Comparison of ENCODE assay signal across 34 cellular contexts in the genomic region with DNA sequence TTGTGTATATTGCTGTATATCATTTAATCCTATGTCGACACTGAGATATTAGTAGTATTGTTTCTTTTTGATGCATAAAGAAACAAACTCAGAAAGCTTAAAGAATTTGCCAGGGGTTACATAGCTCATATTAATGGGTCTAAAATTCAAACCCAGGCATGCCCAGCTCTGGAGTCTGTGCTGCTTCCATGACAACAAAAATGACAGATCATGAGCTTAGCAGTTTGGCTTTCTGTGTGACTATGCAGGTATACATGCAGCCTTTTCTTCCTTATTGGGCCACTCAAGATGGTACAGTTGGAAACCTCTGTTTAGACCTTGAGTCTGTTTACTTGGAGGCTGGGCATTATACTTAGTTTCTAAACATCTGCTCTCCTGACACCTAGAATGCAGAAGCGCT.
"Had no signal": no experiment of that assay in that cellular context is flagged by ENCODE, and none has a peak within 500 bp of the region (broad histone marks: within the 10 kb centered on the region; RNA-seq: fewer than 3 reads in every experiment).

No MANE protein-coding gene starts in this region.

- H3K4me1 ChIP-seq: adrenal gland, body of pancreas, breast epithelium had no signal

- H3K27ac ChIP-seq: adrenal gland, body of pancreas, brain microvascular endothelial cell, breast epithelium, VCaP had no signal

- ATAC-seq: activated CD8-positive, alpha-beta T cell treated with anti-CD3 and anti-CD28 coated beads for 36 hours; activated naive CD4-positive, alpha-beta T cell treated with anti-CD3 and anti-CD28 coated beads, Interleukin-2, amount 50 U/mL, for 72 hours; activated T-cell treated with anti-CD3 and anti-CD28 coated beads, Interleukin-2, amount 50 U/mL, for 4 hours; activated T-cell treated with anti-CD3 and anti-CD28 coated beads, Interleukin-2, amount 50 U/mL, for 72 hours; activated T-helper 17 cell treated with anti-CD3 and anti-CD28 coated beads, Interleukin-2, amount 50 U/mL, for 72 hours; body of pancreas had no signal

- DNase-seq: activated B cell treated with CpG ODN at 0.5 μM for 24 hours; activated CD4-positive, alpha-beta memory T cell treated with anti-CD3 and anti-CD28 coated beads for 36 hours; activated CD4-positive, alpha-beta T cell treated with anti-CD3 and anti-CD28 coated beads for 4 hours; activated CD4-positive, alpha-beta T cell treated with anti-CD3 and anti-CD28 coated beads, Interleukin-2, amount 10 ng/mL, durations not matched to agents 24 days and 14 days; activated CD4-positive, alpha-beta T cell treated with anti-CD3 and anti-CD28 coated beads, Interleukin-2, amount 50 U/mL, for 1 hour; activated CD4-positive, alpha-beta T cell treated with anti-CD3 and anti-CD28 coated beads, Interleukin-2, amount 50 U/mL, for 4 hours; activated CD4-positive, CD25-positive, alpha-beta regulatory T cell treated with anti-CD3 and anti-CD28 coated beads, Interleukin-2, amount 50 U/mL, for 72 hours; activated CD8-positive, alpha-beta memory T cell treated with anti-CD3 and anti-CD28 coated beads, Interleukin-2, amount 50 U/mL, for 4 hours; activated CD8-positive, alpha-beta T cell treated with anti-CD3 and anti-CD28 coated beads for 36 hours; activated effector memory CD4-positive, alpha-beta T cell treated with anti-CD3 and anti-CD28 coated beads, Interleukin-2, amount 50 U/mL, for 16 hours; activated gamma-delta T cell treated with Interleukin-2 at 50 U/mL for 16 hours; activated naive CD4-positive, alpha-beta T cell; activated naive CD4-positive, alpha-beta T cell treated with anti-CD3 and anti-CD28 coated beads for 36 hours; activated naive CD4-positive, alpha-beta T cell treated with anti-CD3 and anti-CD28 coated beads, Interleukin-2, amount 50 U/mL, for 16 hours; activated naive CD8-positive, alpha-beta T cell treated with anti-CD3 and anti-CD28 coated beads for 36 hours; activated T-cell treated with anti-CD3 and anti-CD28 coated beads for 4 hours; activated T-cell treated with anti-CD3 and anti-CD28 coated beads, Interleukin-2, amount 50 U/mL, for 1 hour; activated T-cell treated with anti-CD3 and anti-CD28 coated beads, Interleukin-2, amount 50 U/mL, for 4 hours; activated T-cell treated with anti-CD3 and anti-CD28 coated beads, Interleukin-2, amount 50 U/mL, for 72 hours; adrenal gland; amniotic stem cell; aorta; body of pancreas; brain microvascular endothelial cell; central memory CD4-positive, alpha-beta T cell; T-helper 2 cell; T-helper 9 cell had no signal

- H3K27ac Mint-ChIP-seq: activated B cell treated with CpG ODN at 0.5 μM for 24 hours; activated CD4-positive, alpha-beta memory T cell treated with anti-CD3 and anti-CD28 coated beads for 36 hours; activated CD4-positive, alpha-beta T cell treated with anti-CD3 and anti-CD28 coated beads, Interleukin-2, amount 10 ng/mL, durations not matched to agents 24 days and 14 days; activated CD8-positive, alpha-beta T cell treated with anti-CD3 and anti-CD28 coated beads for 36 hours; activated naive CD4-positive, alpha-beta T cell treated with anti-CD3 and anti-CD28 coated beads for 36 hours; activated naive CD4-positive, alpha-beta T cell treated with anti-CD3 and anti-CD28 coated beads, Interleukin-2, amount 50 U/mL, for 72 hours; activated naive CD8-positive, alpha-beta T cell treated with anti-CD3 and anti-CD28 coated beads for 36 hours; activated T-cell treated with anti-CD3 and anti-CD28 coated beads, Interleukin-2, amount 50 U/mL, for 72 hours; activated T-helper 1 cell treated with anti-CD3 and anti-CD28 coated beads, Interleukin-12 subunit alpha, Interleukin-12 subunit beta, Interleukin-2, Interleukin-4 antibody, amounts not matched to agents 30 ng/mL and 10 ng/mL and 1 ng/mL, durations not matched to agents 14 hours and 24 hours and 36 hours; activated T-helper 17 cell treated with anti-CD3 and anti-CD28 coated beads, Interleukin-2, amount 50 U/mL, for 72 hours; T-helper 1 cell treated with Interleukin-12 subunit alpha and Interleukin-12 subunit beta and Interleukin-4 antibody, amounts not matched to agents 30 μg/mL and 1 μg/mL, for 36 hours; T-helper 2 cell treated with Interferon-gamma antibody and Interleukin-4, amounts not matched to agents 5 μg/mL and 100 μg/mL, for 36 hours had no signal

- H3K4me1 Mint-ChIP-seq: activated B cell treated with CpG ODN at 0.5 μM for 24 hours; activated CD4-positive, alpha-beta T cell treated with anti-CD3 and anti-CD28 coated beads, Interleukin-2, amount 10 ng/mL, durations not matched to agents 24 days and 14 days; activated naive CD8-positive, alpha-beta T cell treated with anti-CD3 and anti-CD28 coated beads for 36 hours; activated T-helper 17 cell treated with anti-CD3 and anti-CD28 coated beads, Interleukin-2, amount 50 U/mL, for 72 hours had no signal

- H3K9me3 Mint-ChIP-seq: activated B cell treated with CpG ODN at 0.5 μM for 24 hours; activated CD4-positive, alpha-beta T cell treated with anti-CD3 and anti-CD28 coated beads, Interleukin-2, amount 10 ng/mL, durations not matched to agents 24 days and 14 days; activated CD8-positive, alpha-beta T cell treated with anti-CD3 and anti-CD28 coated beads for 36 hours; activated naive CD4-positive, alpha-beta T cell treated with anti-CD3 and anti-CD28 coated beads for 36 hours; activated naive CD8-positive, alpha-beta T cell treated with anti-CD3 and anti-CD28 coated beads for 36 hours; activated T-cell treated with anti-CD3 and anti-CD28 coated beads, Interleukin-2, amount 50 U/mL, for 4 hours; activated T-helper 1 cell treated with anti-CD3 and anti-CD28 coated beads, Interleukin-12 subunit alpha, Interleukin-12 subunit beta, Interleukin-2, Interleukin-4 antibody, amounts not matched to agents 30 ng/mL and 10 ng/mL and 1 ng/mL, durations not matched to agents 14 hours and 24 hours and 36 hours; T-helper 1 cell treated with Interleukin-12 subunit alpha and Interleukin-12 subunit beta and Interleukin-4 antibody, amounts not matched to agents 30 μg/mL and 1 μg/mL, for 36 hours; T-helper 2 cell treated with Interferon-gamma antibody and Interleukin-4, amounts not matched to agents 5 μg/mL and 100 μg/mL, for 36 hours had no signal

- H3K36me3 ChIP-seq: adrenal gland, brain microvascular endothelial cell, breast epithelium had no signal

- H3K4me3 Mint-ChIP-seq: activated B cell treated with CpG ODN at 0.5 μM for 24 hours; activated CD4-positive, alpha-beta memory T cell treated with anti-CD3 and anti-CD28 coated beads for 36 hours; activated CD4-positive, alpha-beta T cell treated with anti-CD3 and anti-CD28 coated beads, Interleukin-2, amount 10 ng/mL, durations not matched to agents 24 days and 14 days; activated CD8-positive, alpha-beta T cell treated with anti-CD3 and anti-CD28 coated beads for 36 hours; activated naive CD4-positive, alpha-beta T cell treated with anti-CD3 and anti-CD28 coated beads for 36 hours; activated naive CD8-positive, alpha-beta T cell treated with anti-CD3 and anti-CD28 coated beads for 36 hours; activated T-cell treated with anti-CD3 and anti-CD28 coated beads, Interleukin-2, amount 50 U/mL, for 4 hours; activated T-cell treated with anti-CD3 and anti-CD28 coated beads, Interleukin-2, amount 50 U/mL, for 72 hours; activated T-helper 1 cell treated with anti-CD3 and anti-CD28 coated beads, Interleukin-12 subunit alpha, Interleukin-12 subunit beta, Interleukin-2, Interleukin-4 antibody, amounts not matched to agents 30 ng/mL and 10 ng/mL and 1 ng/mL, durations not matched to agents 14 hours and 24 hours and 36 hours; activated T-helper 17 cell treated with anti-CD3 and anti-CD28 coated beads, Interleukin-2, amount 50 U/mL, for 72 hours; T-helper 1 cell treated with Interleukin-12 subunit alpha and Interleukin-12 subunit beta and Interleukin-4 antibody, amounts not matched to agents 30 μg/mL and 1 μg/mL, for 36 hours; T-helper 2 cell treated with Interferon-gamma antibody and Interleukin-4, amounts not matched to agents 5 μg/mL and 100 μg/mL, for 36 hours had no signal

- H3K27me3 Mint-ChIP-seq: activated B cell treated with CpG ODN at 0.5 μM for 24 hours; activated CD4-positive, alpha-beta memory T cell treated with anti-CD3 and anti-CD28 coated beads for 36 hours; activated CD4-positive, alpha-beta T cell treated with anti-CD3 and anti-CD28 coated beads, Interleukin-2, amount 10 ng/mL, durations not matched to agents 24 days and 14 days; activated CD8-positive, alpha-beta T cell treated with anti-CD3 and anti-CD28 coated beads for 36 hours; activated T-helper 17 cell treated with anti-CD3 and anti-CD28 coated beads, Interleukin-2, amount 50 U/mL, for 72 hours had no signal

- H3K36me3 Mint-ChIP-seq: activated CD4-positive, alpha-beta memory T cell treated with anti-CD3 and anti-CD28 coated beads for 36 hours; activated naive CD8-positive, alpha-beta T cell treated with anti-CD3 and anti-CD28 coated beads for 36 hours had no signal

- H3K27me3 ChIP-seq: adrenal gland, body of pancreas, brain microvascular endothelial cell, breast epithelium had no signal

- H3K4me3 ChIP-seq: adrenal gland, body of pancreas, breast epithelium had no signal
